8 cellular contexts compared by ENCODE assay signal in genomic region chr2:24228470-24228869, GRCh38. TPM values are rescaled to one million over a fixed set of nuclear protein-coding genes. Genes with fewer than 3 reads are reported as not detected.
DNase-seq lines count a peak whose midpoint lies in the region; ATAC-seq, FAIRE-seq and TF ChIP-seq lines count a peak whose summit lies in the region.

No MANE protein-coding gene starts in this region.

- H3K36me3 Mint-ChIP-seq in astrocyte (ENCODE audit: low read depth, unreplicated experiment) (peaks cover 11% of the 10 kb centered on the region), memory B cell (peaks cover 19% of the 10 kb centered on the region)
- peaks cover 24 to 26% of the 10 kb centered on the region in 2 donors for H3K36me3 Mint-ChIP-seq in stimulated activated naive B cell treated with anti-CD40 and anti-IgM and Interleukin-4, amounts not matched to agents 10 μg/mL and 1 μg/mL and 100 μg/mL, for 72 hours

- no peaks in the 10 kb centered on the region for H4K20me1 ChIP-seq in astrocyte (ENCODE audit: insufficient read depth, low read length)

- H3K4me3 ChIP-seq in astrocyte (ENCODE audit: insufficient read depth, low read depth, low read length) = no peak overlapping the region

- no peak overlapping the region for H3K9ac ChIP-seq in astrocyte (ENCODE audit: low read length)

- H3K4me1 Mint-ChIP-seq in astrocyte (ENCODE audit: low read depth, unreplicated experiment) (peaks cover 4% of the 10 kb centered on the region), memory B cell (no peaks in the 10 kb centered on the region)
- no peaks in the 10 kb centered on the region for H3K4me1 Mint-ChIP-seq in stimulated activated naive B cell treated with anti-CD40 and anti-IgM and Interleukin-4, amounts not matched to agents 10 μg/mL and 1 μg/mL and 100 μg/mL, for 72 hours

- H3K4me3 Mint-ChIP-seq in astrocyte (ENCODE audit: unreplicated experiment) (no peak overlapping the region), memory B cell (no peak overlapping the region)
- no peak overlapping the region for H3K4me3 Mint-ChIP-seq in stimulated activated naive B cell treated with anti-CD40 and anti-IgM and Interleukin-4, amounts not matched to agents 10 μg/mL and 1 μg/mL and 100 μg/mL, for 72 hours

- ATAC-seq in memory B cell (ENCODE audit: low read depth) = no peak
- no peak for ATAC-seq in GM18519 (IDR thresholded peaks at IDR 0.05; ENCODE audit: low FRiP score, unreplicated experiment)
- ATAC-seq in HG03354 (IDR thresholded peaks at IDR 0.05; ENCODE audit: poor library complexity, severe bottlenecking, unreplicated experiment) = no peak
- no peak for ATAC-seq in stimulated activated naive B cell treated with anti-CD40 and anti-IgM and Interleukin-4, amounts not matched to agents 10 μg/mL and 1 μg/mL and 100 μg/mL, for 72 hours (replicated peaks)

- no peak overlapping the region for H2AFZ ChIP-seq in astrocyte (ENCODE audit: low read depth, low read length)

- peak; percentile 26 for TF ChIP-seq CTCF in astrocyte (IDR thresholded peaks at IDR 0.05; ENCODE audit: insufficient read depth, low read depth, low read length)

- no peak overlapping the region for H3K4me2 ChIP-seq in astrocyte (ENCODE audit: low read length)

- H3K9me3 Mint-ChIP-seq in astrocyte (ENCODE audit: unreplicated experiment) (no peaks in the 10 kb centered on the region), memory B cell (no peaks in the 10 kb centered on the region)
- H3K9me3 Mint-ChIP-seq in stimulated activated naive B cell treated with anti-CD40 and anti-IgM and Interleukin-4, amounts not matched to agents 10 μg/mL and 1 μg/mL and 100 μg/mL, for 72 hours = no peaks in the 10 kb centered on the region

- DNase-seq in ELR (ENCODE audit: low read depth) = peak; percentile 52
- DNase-seq in NCI-H1105 treated with DMSO at 0.1 percent for 48 hours (lab: John Stamatoyannopoulos, UW) = peak; percentile 37
- no peak for DNase-seq in astrocyte (ENCODE audit: low read depth)
- DNase-seq in memory B cell (ENCODE audit: low spot score in 2 of 2) = no peak
- no peak for DNase-seq in stimulated activated CD4-positive, alpha-beta T cell treated with anti-CD3 and anti-CD28 coated beads, Interleukin-4, amount 100 ng/mL, for 1 hour
- no peak for DNase-seq in stimulated activated naive B cell treated with anti-CD40 and anti-IgM and Interleukin-4, amounts not matched to agents 10 μg/mL and 1 μg/mL and 100 μg/mL, for 72 hours

- peaks cover 10% of the 10 kb centered on the region for H3K4me1 ChIP-seq in astrocyte (ENCODE audit: insufficient read depth, low read length)

- no peaks in the 10 kb centered on the region for H3K36me3 ChIP-seq in astrocyte (ENCODE audit: insufficient read depth, low read length)

- no peaks in the 10 kb centered on the region for H3K79me2 ChIP-seq in astrocyte (ENCODE audit: insufficient read depth, low read length)

- H3K9me3 ChIP-seq in astrocyte (ENCODE audit: insufficient read depth, low read depth, low read length) = no peaks in the 10 kb centered on the region

- H3K27me3 ChIP-seq in astrocyte (ENCODE audit: insufficient read depth, low read length) = no peaks in the 10 kb centered on the region

- H3K27me3 Mint-ChIP-seq in astrocyte (ENCODE audit: low read depth, unreplicated experiment) (no peaks in the 10 kb centered on the region), memory B cell (no peaks in the 10 kb centered on the region)
- H3K27me3 Mint-ChIP-seq in stimulated activated naive B cell treated with anti-CD40 and anti-IgM and Interleukin-4, amounts not matched to agents 10 μg/mL and 1 μg/mL and 100 μg/mL, for 72 hours = no peaks in the 10 kb centered on the region

- no peak for FAIRE-seq in astrocyte (lab: Jason Lieb, UNC)

- H3K27ac Mint-ChIP-seq in astrocyte (ENCODE audit: unreplicated experiment) = no peak overlapping the region
- H3K27ac Mint-ChIP-seq in memory B cell = peak overlapping the region; percentile 9
- H3K27ac Mint-ChIP-seq in stimulated activated naive B cell treated with anti-CD40 and anti-IgM and Interleukin-4, amounts not matched to agents 10 μg/mL and 1 μg/mL and 100 μg/mL, for 72 hours = no peak overlapping the region

- no peak overlapping the region for H3K27ac ChIP-seq in astrocyte (ENCODE audit: low read depth, low read length)

RNA-seq across cellular contexts. Expression of gene FAM228A, which starts 53.6 kb away (rescaled TPM):
- total RNA-seq in astrocyte = not detected in 2 replicates

Comparison
In these comparisons a context has a peak if more than half of its experiments do, and no peak if none do; other contexts are left out.
1. DNase-seq: peak in ELR (single experiment) and NCI-H1105 treated with DMSO at 0.1 percent for 48 hours (single experiment); none in astrocyte (single experiment), memory B cell (0 of 2), stimulated activated CD4-positive, alpha-beta T cell treated with anti-CD3 and anti-CD28 coated beads, Interleukin-4, amount 100 ng/mL, for 1 hour (single experiment) and stimulated activated naive B cell treated with anti-CD40 and anti-IgM and Interleukin-4, amounts not matched to agents 10 μg/mL and 1 μg/mL and 100 μg/mL, for 72 hours (single experiment).